Comparison of ENCODE assay signal across 12 cellular contexts in the genomic region with DNA sequence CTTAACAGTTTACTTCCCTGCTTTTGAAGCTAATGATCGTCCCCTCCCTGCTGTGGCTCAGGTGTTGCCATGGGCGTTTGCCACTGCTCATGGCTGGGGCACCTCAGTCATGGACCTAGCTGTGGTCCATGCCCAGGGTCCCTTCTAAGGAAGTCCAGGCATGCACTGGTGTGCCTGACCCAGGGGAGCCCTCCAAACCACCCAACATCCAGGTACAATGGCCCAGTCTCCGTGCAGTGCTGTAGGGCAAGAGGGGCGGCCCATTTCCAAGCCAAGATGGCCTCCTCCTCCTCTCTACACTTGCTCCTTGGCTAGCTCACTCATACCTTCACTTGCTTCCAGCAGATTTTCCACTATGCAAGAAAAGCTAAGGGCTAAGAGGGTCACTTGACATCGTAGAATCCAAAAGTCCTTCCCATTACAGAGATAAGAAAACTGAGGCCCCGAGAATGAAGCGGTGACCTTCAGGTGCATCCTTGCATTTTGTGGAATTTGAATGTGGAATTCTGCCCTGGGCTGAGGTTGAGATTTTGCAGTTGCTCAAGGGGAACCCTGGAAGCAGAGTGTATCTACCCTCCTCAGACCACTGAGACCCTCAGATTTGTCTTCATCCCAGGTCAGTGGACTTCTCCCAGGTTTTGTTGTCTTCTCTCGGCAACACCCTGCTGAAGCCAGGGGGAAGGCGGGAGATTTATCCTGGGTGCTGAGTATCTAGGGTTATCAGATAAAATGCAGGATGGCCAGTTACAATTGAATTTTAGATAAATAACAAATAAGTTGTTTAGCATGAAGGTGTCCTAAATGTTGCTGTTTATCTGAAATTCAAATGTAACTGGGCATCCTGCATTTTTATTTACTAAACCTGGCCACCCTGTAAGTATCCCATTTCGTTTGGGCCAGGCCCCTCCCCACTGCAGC. TPM values are rescaled to one million over a fixed set of nuclear protein-coding genes. Genes with fewer than 3 reads are reported as not detected.
A peak's percentile ranks its signal among the peaks of the same experiment; 100 is the strongest.
DNase-seq lines count a peak whose midpoint lies in the region; ATAC-seq and TF ChIP-seq lines count a peak whose summit lies in the region.
"Had no signal": no experiment of that assay in that cellular context is flagged by ENCODE, and none has a peak within 500 bp of the region (broad histone marks: within the 10 kb centered on the region; RNA-seq: fewer than 3 reads in every experiment).

No MANE protein-coding gene starts in this region.

- no peak for ATAC-seq in stimulated activated naive CD8-positive, alpha-beta T cell treated with anti-CD3 and anti-CD28 coated beads, Interleukin-15, Interleukin-2, amounts not matched to agents 100 U/mL and 50 U/mL, for 24 hours
- peak; percentile 37 for ATAC-seq in foreskin keratinocyte

- H3K4me3 ChIP-seq in suprapubic skin: no peak overlapping the region
- H3K4me3 ChIP-seq in lower leg skin (ENCODE audit: low read depth, poor library complexity, severe bottlenecking): no peak overlapping the region
- H3K4me3 ChIP-seq: esophagus muscularis mucosa had no signal

- intact Hi-C loops in lower leg skin (cut with DNase I; ENCODE audit: low total_unique reads): no loop called here

- H3K36me3 ChIP-seq in suprapubic skin: no peaks in the 10 kb centered on the region
- H3K36me3 ChIP-seq: esophagus muscularis mucosa had no signal

- no peak for TF ChIP-seq POLR2A in suprapubic skin (IDR thresholded peaks at IDR 0.05)
- TF ChIP-seq POLR2A in lower leg skin (IDR thresholded peaks at IDR 0.05): no peak

- H3K27ac ChIP-seq in foreskin keratinocyte: peak overlapping the region; percentile 96
- H3K27ac ChIP-seq in suprapubic skin: no peak overlapping the region

- H3K4me1 ChIP-seq in foreskin keratinocyte: no peaks in the 10 kb centered on the region
- H3K4me1 ChIP-seq in suprapubic skin: peaks cover 41% of the 10 kb centered on the region

- WGBS in suprapubic skin: 74% methylated on average over 10 of the region's 10 CpGs
- WGBS in lower leg skin, 2 donors: 69 to 78% methylated on average over 10 of the region's 10 CpGs

- H3K9me3 Mint-ChIP-seq in stimulated activated naive CD8-positive, alpha-beta T cell treated with anti-CD3 and anti-CD28 coated beads, Interleukin-15, Interleukin-2, amounts not matched to agents 100 ng/mL and 50 ng/mL, for 24 hours: no peaks in the 10 kb centered on the region
- no peaks in the 10 kb centered on the region for H3K9me3 Mint-ChIP-seq in activated CD4-positive, alpha-beta memory T cell treated with anti-CD3 and anti-CD28 coated beads, Interleukin-2, amount 10 ng/mL, durations not matched to agents 7 days and 5 days

- POLR2A ChIA-PET in activated CD4-positive, alpha-beta memory T cell treated with anti-CD3 and anti-CD28 coated beads, Interleukin-2, amount 10 ng/mL, durations not matched to agents 7 days and 5 days (lab: Charles Lee): interaction anchor here (0.6 to 17.4 kb wide), 14 partner anchors 8 to 468 kb away, joined by 3 to 1021 read pairs (median 24); a partner anchor contains a TSS

- CTCF ChIA-PET in activated CD4-positive, alpha-beta memory T cell treated with anti-CD3 and anti-CD28 coated beads, Interleukin-2, amount 10 ng/mL, durations not matched to agents 7 days and 5 days (lab: Charles Lee): interaction anchor here (1.0 to 16.6 kb wide), 5 partner anchors 10 to 266 kb away, joined by 3 to 399 read pairs (median 163); a partner anchor contains a TSS

- H3K4me3 Mint-ChIP-seq in stimulated activated naive CD8-positive, alpha-beta T cell treated with anti-CD3 and anti-CD28 coated beads, Interleukin-15, Interleukin-2, amounts not matched to agents 100 ng/mL and 50 ng/mL, for 24 hours: peak overlapping the region; percentile 85
- peak overlapping the region; percentile 88 for H3K4me3 Mint-ChIP-seq in activated CD4-positive, alpha-beta memory T cell treated with anti-CD3 and anti-CD28 coated beads, Interleukin-2, amount 10 ng/mL, durations not matched to agents 7 days and 5 days

- H3K27me3 ChIP-seq in foreskin keratinocyte: no peaks in the 10 kb centered on the region
- H3K27me3 ChIP-seq in suprapubic skin: no peaks in the 10 kb centered on the region
- H3K27me3 ChIP-seq: esophagus muscularis mucosa had no signal

- H3K4me1 Mint-ChIP-seq in stimulated activated naive CD8-positive, alpha-beta T cell treated with anti-CD3 and anti-CD28 coated beads, Interleukin-15, Interleukin-2, amounts not matched to agents 100 ng/mL and 50 ng/mL, for 24 hours (ENCODE audit: low read depth): peaks cover 69% of the 10 kb centered on the region
- H3K4me1 Mint-ChIP-seq in activated CD4-positive, alpha-beta memory T cell treated with anti-CD3 and anti-CD28 coated beads, Interleukin-2, amount 10 ng/mL, durations not matched to agents 7 days and 5 days: peaks cover 74% of the 10 kb centered on the region

- H3K9me3 ChIP-seq in suprapubic skin: no peaks in the 10 kb centered on the region
- H3K9me3 ChIP-seq: esophagus muscularis mucosa had no signal

- TF ChIP-seq CTCF in foreskin keratinocyte (conservative IDR thresholded peaks at IDR 0.05) (no peak), suprapubic skin (IDR thresholded peaks at IDR 0.05) (no peak), lower leg skin (IDR thresholded peaks at IDR 0.05) (no peak)

- no peaks in the 10 kb centered on the region for H3K36me3 Mint-ChIP-seq in stimulated activated naive CD8-positive, alpha-beta T cell treated with anti-CD3 and anti-CD28 coated beads, Interleukin-15, Interleukin-2, amounts not matched to agents 100 ng/mL and 50 ng/mL, for 24 hours (ENCODE audit: low read depth)
- H3K36me3 Mint-ChIP-seq in activated CD4-positive, alpha-beta memory T cell treated with anti-CD3 and anti-CD28 coated beads, Interleukin-2, amount 10 ng/mL, durations not matched to agents 7 days and 5 days (ENCODE audit: low read depth): peaks cover 33% of the 10 kb centered on the region

- no peak for DNase-seq in stimulated activated naive CD8-positive, alpha-beta T cell treated with anti-CD3 and anti-CD28 coated beads, Interleukin-15, Interleukin-2, amounts not matched to agents 100 U/mL and 50 U/mL, for 24 hours
- DNase-seq in activated CD4-positive, alpha-beta memory T cell treated with anti-CD3 and anti-CD28 coated beads, Interleukin-2, amount 10 ng/mL, durations not matched to agents 7 days and 5 days: no peak
- no peak for DNase-seq in foreskin keratinocyte
- DNase-seq in Ammon's horn (ENCODE audit: low spot score): no peak
- no peak for DNase-seq in suprapubic skin (ENCODE audit: low spot score in 2 of 2)
- DNase-seq in lower leg skin (ENCODE audit: low spot score in 2 of 2): no peak
- DNase-seq in NCI-H2081 (lab: John Stamatoyannopoulos, UW): no peak
- DNase-seq: mesendoderm, NCI-H2171 had no signal

- no peak for TF ChIP-seq EP300 in suprapubic skin (IDR thresholded peaks at IDR 0.05)

- no peaks in the 10 kb centered on the region for H3K27me3 Mint-ChIP-seq in stimulated activated naive CD8-positive, alpha-beta T cell treated with anti-CD3 and anti-CD28 coated beads, Interleukin-15, Interleukin-2, amounts not matched to agents 100 ng/mL and 50 ng/mL, for 24 hours
- H3K27me3 Mint-ChIP-seq in activated CD4-positive, alpha-beta memory T cell treated with anti-CD3 and anti-CD28 coated beads, Interleukin-2, amount 10 ng/mL, durations not matched to agents 7 days and 5 days: no peaks in the 10 kb centered on the region

- H3K27ac Mint-ChIP-seq in stimulated activated naive CD8-positive, alpha-beta T cell treated with anti-CD3 and anti-CD28 coated beads, Interleukin-15, Interleukin-2, amounts not matched to agents 100 ng/mL and 50 ng/mL, for 24 hours: peak overlapping the region; percentile 97
- H3K27ac Mint-ChIP-seq in activated CD4-positive, alpha-beta memory T cell treated with anti-CD3 and anti-CD28 coated beads, Interleukin-2, amount 10 ng/mL, durations not matched to agents 7 days and 5 days: peak overlapping the region; percentile 99
- H3K27ac Mint-ChIP-seq: progenitor cell of endocrine pancreas had no signal

RNA-seq across cellular contexts. Expression of a gene that starts 42.7 kb away (rescaled TPM):
- 1 to 10 TPM; 4.7 to 4.9 TPM for total RNA-seq in activated CD4-positive, alpha-beta memory T cell treated with anti-CD3 and anti-CD28 coated beads, Interleukin-2, amount 10 ng/mL, durations not matched to agents 7 days and 5 days
- 0.07 and 0.14 TPM in 2 replicates for total RNA-seq in foreskin keratinocyte
- polyA plus RNA-seq in foreskin keratinocyte: 0.04 TPM in 1 of 2 replicates, not detected in the other
- total RNA-seq in suprapubic skin: 10 to 100 TPM in 1 of 4 donors, 1 to 10 TPM in 3; 2.4 to 13.6 (median 4.6) TPM
- 1 to 10 TPM; 2.7 to 9.2 (median 5.2) TPM for total RNA-seq in lower leg skin
- total RNA-seq: progenitor cell of endocrine pancreas had no signal
